18 cellular contexts compared by ENCODE assay signal in genomic region chr5:124021066-124021641, GRCh38.
DNase-seq lines count a peak whose midpoint lies in the region; ATAC-seq and TF ChIP-seq lines count a peak whose summit lies in the region.
"Had no signal": no experiment of that assay in that cellular context is flagged by ENCODE, and none has a peak within 500 bp of the region (broad histone marks: within the 10 kb centered on the region; RNA-seq: fewer than 3 reads in every experiment).

No MANE protein-coding gene starts in this region.

- H3K56ac ChIP-seq in H9 (ENCODE audit: insufficient read length, low read depth, low read length) = no peak overlapping the region

- H3K27ac Mint-ChIP-seq in H9 = no peak overlapping the region
- H3K27ac Mint-ChIP-seq: CD4-positive, alpha-beta T cell; T-cell had no signal

- peaks cover 10 to 16% (median 12%) of the 10 kb centered on the region in 3 experiments for H3K36me3 Mint-ChIP-seq in H9 (ENCODE audit: insufficient read depth in 1 of 3, low read depth in 3 of 3)
- H3K36me3 Mint-ChIP-seq: T-cell had no signal

- H2AFZ ChIP-seq in H9 (ENCODE audit: low read length) = no peak overlapping the region
- no peak overlapping the region for H2AFZ ChIP-seq in smooth muscle cell (ENCODE audit: low read depth)

- no peak overlapping the region for H3K9ac ChIP-seq in H9 (ENCODE audit: extremely low read depth, insufficient read length, low read length)
- no peak overlapping the region for H3K9ac ChIP-seq in smooth muscle cell (ENCODE audit: low read depth)

- peaks cover 14 to 19% of the 10 kb centered on the region in 2 experiments for H3K9me3 Mint-ChIP-seq in H9
- H3K9me3 Mint-ChIP-seq: CD4-positive, alpha-beta T cell had no signal

- DNase-seq in H9 = no peak
- peak; percentile 20 for DNase-seq in NAMALWA (ENCODE audit: low spot score)
- peak; percentile 1 for DNase-seq in fibroblast of mammary gland (ENCODE audit: low read depth)
- no peak for DNase-seq in smooth muscle cell (lab: John Stamatoyannopoulos, UW; ENCODE audit: unreplicated experiment)
- DNase-seq in aorta = no peak
- DNase-seq in lower leg skin (ENCODE audit: low spot score in 2 of 2) = no peak
- no peak for DNase-seq in DMS79 treated with DMSO at 0.1 percent for 48 hours (lab: John Stamatoyannopoulos, UW)
- DNase-seq: CD4-positive, alpha-beta T cell; DND-41; GDM1; NCI-H1417 treated with DMSO at 0.1 percent for 48 hours; NCI-H1930; NCI-H2171; NCI-H446; NCI-H748 treated with DMSO at 0.1 percent for 48 hours; T-cell had no signal

- no peak overlapping the region for H4K91ac ChIP-seq in H9 (ENCODE audit: insufficient read length, low read depth, low read length)

- H3K4me3 Mint-ChIP-seq in H9 = no peak overlapping the region
- H3K4me3 Mint-ChIP-seq: CD4-positive, alpha-beta T cell; T-cell had no signal

- no peak overlapping the region for H3K4me2 ChIP-seq in H9 (ENCODE audit: insufficient read depth, insufficient read length, low read length)
- H3K4me2 ChIP-seq in smooth muscle cell = no peak overlapping the region

- H3K79me1 ChIP-seq in H9 (ENCODE audit: insufficient read depth, low read depth, low read length, poor library complexity, severe bottlenecking) = no peaks in the 10 kb centered on the region

- TF ChIP-seq POLR2A in lower leg skin (IDR thresholded peaks at IDR 0.05) = no peak

- no peak for ATAC-seq in aorta (ENCODE audit: low FRiP score)
- ATAC-seq: Panc1, Right ventricle myocardium inferior, T-cell had no signal

- H3K27ac ChIP-seq in H9 (ENCODE audit: insufficient read length, low read depth, low read length) (no peak overlapping the region), smooth muscle cell (ENCODE audit: low read depth) (no peak overlapping the region), aorta (ENCODE audit: low read depth in 1 of 2, low read length in 2 of 2) (no peak overlapping the region)

- no peak overlapping the region for H3K18ac ChIP-seq in H9 (ENCODE audit: insufficient read length, low read depth, low read length)

- no peak overlapping the region for H2BK12ac ChIP-seq in H9 (ENCODE audit: insufficient read length, low read depth, low read length)

- no peak overlapping the region for H2BK120ac ChIP-seq in H9 (ENCODE audit: low read depth, low read length, poor library complexity, severe bottlenecking)

- no peaks in the 10 kb centered on the region for H3K27me3 Mint-ChIP-seq in H9 (ENCODE audit: low read depth)
- H3K27me3 Mint-ChIP-seq: CD4-positive, alpha-beta T cell; T-cell had no signal

- H3K9me3 ChIP-seq in H9 (ENCODE audit: control insufficient read depth, low read depth, low read length) (no peaks in the 10 kb centered on the region), smooth muscle cell (replicated peaks; ENCODE audit: low read depth) (no peaks in the 10 kb centered on the region), aorta (ENCODE audit: control insufficient read depth, low read length) (no peaks in the 10 kb centered on the region)

- H3K27me3 ChIP-seq in H9 (ENCODE audit: insufficient read depth, low read length) (no peaks in the 10 kb centered on the region), smooth muscle cell (ENCODE audit: low read depth) (no peaks in the 10 kb centered on the region), aorta (ENCODE audit: control insufficient read depth in 1 of 2, insufficient read depth in 2 of 2, low read length in 1 of 2) (no peaks in the 10 kb centered on the region)

- no peaks in the 10 kb centered on the region for H4K20me1 ChIP-seq in H9 (ENCODE audit: control insufficient read depth, insufficient read depth, insufficient read length)
- H4K20me1 ChIP-seq in smooth muscle cell (ENCODE audit: low read depth) = no peaks in the 10 kb centered on the region

- no peak overlapping the region for H4K5ac ChIP-seq in H9 (ENCODE audit: insufficient read length, low read depth, low read length)

- H3K4me1 ChIP-seq in H9 (ENCODE audit: insufficient read depth, low read length) (no peaks in the 10 kb centered on the region; the same call in 1 of the 2 replicates), smooth muscle cell (ENCODE audit: low read depth) (no peaks in the 10 kb centered on the region), aorta (ENCODE audit: control insufficient read depth in 1 of 2, insufficient read depth in 2 of 2, low read length in 2 of 2) (no peaks in the 10 kb centered on the region)

- no peaks in the 10 kb centered on the region for H3F3A ChIP-seq in smooth muscle cell (ENCODE audit: low read depth)

- WGBS in H9 (ENCODE audit: extremely low coverage, insufficient read length, low lambda C conversion rate) = no CpG with 5 or more reads among the region's 1 CpG
- 83% methylated on average over 1 of the region's 1 CpG for WGBS in smooth muscle cell (ENCODE audit: low lambda C conversion rate)
- WGBS in aorta, 2 donors = 95 to 97% methylated on average over 1 of the region's 1 CpG
- 93 to 95% methylated on average over 1 of the region's 1 CpG for WGBS in lower leg skin, 2 donors

- no peak overlapping the region for H3K23ac ChIP-seq in H9 (ENCODE audit: insufficient read length, low read depth, low read length)

- no peak overlapping the region for H3K4me3 ChIP-seq in fibroblast of mammary gland (ENCODE audit: control insufficient read depth, low read depth, low read length)
- H3K4me3 ChIP-seq in smooth muscle cell = no peak overlapping the region
- no peak overlapping the region for H3K4me3 ChIP-seq in aorta (ENCODE audit: low read length in 2 of 2)
- no peak overlapping the region for H3K4me3 ChIP-seq in lower leg skin (ENCODE audit: low read depth, poor library complexity, severe bottlenecking)

- no peak overlapping the region for H4K8ac ChIP-seq in H9 (replicated peaks; ENCODE audit: insufficient read length, low read depth, low read length)

- H2AK5ac ChIP-seq in H9 (ENCODE audit: insufficient read length, low read length) = no peak overlapping the region

- no peak overlapping the region for H2BK20ac ChIP-seq in H9 (ENCODE audit: low read depth, low read length, poor library complexity, severe bottlenecking)

- no peak overlapping the region for H2BK5ac ChIP-seq in H9 (ENCODE audit: insufficient read length, low read length)

- H2BK15ac ChIP-seq in H9 (ENCODE audit: low read depth, low read length) = no peak overlapping the region

- H3K36me3 ChIP-seq in smooth muscle cell (ENCODE audit: low read depth) (no peaks in the 10 kb centered on the region), aorta (ENCODE audit: control insufficient read depth in 1 of 2, insufficient read depth in 2 of 2, low read length in 1 of 2) (no peaks in the 10 kb centered on the region)

- H3K14ac ChIP-seq in H9 (ENCODE audit: insufficient read depth, low read length) = no peak overlapping the region

- TF ChIP-seq CTCF in H9 (conservative IDR thresholded peaks at IDR 0.05) = peak; percentile 32; the same call in 2 of the 3 replicates
- no peak for TF ChIP-seq CTCF in fibroblast of mammary gland (conservative IDR thresholded peaks at IDR 0.05; ENCODE audit: control insufficient read depth, insufficient read depth, low read depth, low read length)
- TF ChIP-seq CTCF in smooth muscle cell (IDR thresholded peaks at IDR 0.05; ENCODE audit: borderline replicate concordance, insufficient read depth, poor library complexity, severe bottlenecking) = peak; percentile 8
- no peak for TF ChIP-seq CTCF in lower leg skin (IDR thresholded peaks at IDR 0.05)

- intact Hi-C loops in aorta (cut with DNase I) = no loop called here
- intact Hi-C loops in lower leg skin (cut with DNase I; ENCODE audit: low total_unique reads) = no loop called here

- H3K4me1 Mint-ChIP-seq in H9 = peaks cover 19 to 21% of the 10 kb centered on the region in 2 experiments
- H3K4me1 Mint-ChIP-seq: T-cell had no signal

- H3K23me2 ChIP-seq in H9 (ENCODE audit: insufficient read length, low read depth, low read length, poor library complexity, severe bottlenecking) = no peaks in the 10 kb centered on the region

- no peaks in the 10 kb centered on the region for H3K79me2 ChIP-seq in H9 (ENCODE audit: insufficient read depth, low read length)
- no peaks in the 10 kb centered on the region for H3K79me2 ChIP-seq in smooth muscle cell (ENCODE audit: low read depth)

- no peak overlapping the region for H3T11ph ChIP-seq in H9 (ENCODE audit: low read length)

- no peak overlapping the region for H3K4ac ChIP-seq in H9 (ENCODE audit: low read depth, low read length)

Comparison
In these comparisons a context has a peak if more than half of its experiments do, and no peak if none do; other contexts are left out.
1. DNase-seq: peak in NAMALWA (single experiment) and fibroblast of mammary gland (single experiment); none in H9 (single experiment), smooth muscle cell (single experiment), aorta (0 of 2), lower leg skin (0 of 2) and DMS79 treated with DMSO at 0.1 percent for 48 hours (single experiment).
2. CTCF ChIP-seq: peak in H9 (single experiment) and smooth muscle cell (single experiment); none in fibroblast of mammary gland (single experiment) and lower leg skin (0 of 3).